In the genomic region with DNA sequence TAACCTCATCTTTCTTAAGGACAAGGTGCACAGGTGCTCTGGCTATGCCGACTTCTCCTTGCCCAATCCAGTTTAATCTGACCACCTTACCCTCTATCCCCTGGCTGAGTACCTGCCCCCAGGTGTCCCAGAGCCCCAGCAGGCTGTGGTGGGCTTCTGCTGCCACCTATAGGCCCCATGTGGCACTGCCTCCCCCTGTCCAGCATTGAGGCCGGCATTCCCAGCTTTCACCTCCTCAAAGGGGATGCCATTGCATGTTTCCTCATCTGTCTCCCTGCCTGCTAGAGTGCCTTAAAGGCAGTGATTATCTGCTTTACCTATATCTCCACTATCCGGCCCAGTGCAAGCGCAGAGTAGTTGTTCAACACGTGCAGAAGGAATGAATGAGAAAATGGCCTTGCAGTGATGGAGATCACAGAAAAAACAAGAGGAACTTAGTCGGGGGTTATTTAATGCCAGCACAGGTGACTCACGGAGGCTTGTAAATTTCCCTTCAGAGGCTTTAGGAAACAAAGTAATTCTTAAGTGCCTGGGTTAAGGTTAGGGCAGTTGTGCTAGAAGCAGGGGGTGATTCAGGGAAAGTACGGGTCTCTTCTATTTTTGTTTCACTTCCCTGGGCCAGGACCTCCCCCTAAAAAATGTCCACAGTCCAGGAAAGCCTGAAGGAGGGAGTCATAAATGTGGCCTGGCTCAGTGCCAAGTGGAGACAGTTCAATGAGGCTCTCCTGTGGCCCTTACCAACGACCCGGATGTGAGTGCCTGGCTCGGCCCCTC, we compare ENCODE assay signal across 9 cellular contexts.
DNase-seq lines count a peak whose midpoint lies in the region; ATAC-seq and TF ChIP-seq lines count a peak whose summit lies in the region.
"Had no signal": no experiment of that assay in that cellular context is flagged by ENCODE, and none has a peak within 500 bp of the region (broad histone marks: within the 10 kb centered on the region; RNA-seq: fewer than 3 reads in every experiment).

No MANE protein-coding gene starts in this region.

- TF ChIP-seq CTCF in Caco-2 (IDR thresholded peaks at IDR 0.05; ENCODE audit: insufficient read depth in 1 of 2, low read depth in 1 of 2, low read length in 1 of 2, severe bottlenecking in 1 of 2, unreplicated experiment in 1 of 2) = peak; percentile 73 to 84
- TF ChIP-seq CTCF in GM20000 (IDR thresholded peaks at IDR 0.05; ENCODE audit: extremely low read depth, missing control alignments) = peak; percentile 88
- TF ChIP-seq CTCF in NB4 (IDR thresholded peaks at IDR 0.05; ENCODE audit: low read depth, low read length) = peak; percentile 73
- TF ChIP-seq CTCF in WERI-Rb-1 (IDR thresholded peaks at IDR 0.05; ENCODE audit: low read depth, low read length) = peak; percentile 98

- ATAC-seq in GM18505 (IDR thresholded peaks at IDR 0.05; ENCODE audit: unreplicated experiment) (no peak), GM19467 (IDR thresholded peaks at IDR 0.05; ENCODE audit: unreplicated experiment) (no peak)

- no peaks in the 10 kb centered on the region for H3K36me3 Mint-ChIP-seq in Caco-2 (ENCODE audit: insufficient read depth, unreplicated experiment)

- no peaks in the 10 kb centered on the region for H3K27me3 ChIP-seq in Caco-2 (replicated peaks; ENCODE audit: control insufficient read depth, insufficient read depth, low read length)
- no peaks in the 10 kb centered on the region for H3K27me3 ChIP-seq in WERI-Rb-1 (ENCODE audit: insufficient read depth, low read depth, severe bottlenecking)
- H3K27me3 ChIP-seq: neutrophil had no signal

- no peak overlapping the region for H3K27ac ChIP-seq in WERI-Rb-1
- H3K27ac ChIP-seq: neutrophil had no signal

- intact Hi-C loops in Caco-2 (cut with micrococcal nuclease; ENCODE audit: unreplicated experiment) = loop anchor here (1.0 to 2.0 kb wide), 2 partner anchors 127 to 331 kb away; no protein-coding TSS in a partner anchor

- no peak overlapping the region for H3K4me3 ChIP-seq in Caco-2 (ENCODE audit: low read depth, low read length)
- H3K4me3 ChIP-seq in NB4 (ENCODE audit: low read depth, low read length) = no peak overlapping the region
- no peak overlapping the region for H3K4me3 ChIP-seq in WERI-Rb-1 (ENCODE audit: low read depth, low read length)

- no peak overlapping the region for H3K27ac Mint-ChIP-seq in Caco-2 (ENCODE audit: unreplicated experiment)

- no peaks in the 10 kb centered on the region for H3K27me3 Mint-ChIP-seq in Caco-2 (ENCODE audit: insufficient read depth, unreplicated experiment)

- CTCF ChIA-PET in Caco-2 (lab: Charles Lee) = interaction anchor here (0.8 kb wide), 1 partner anchor 126 kb away, joined by 3 read pairs; no protein-coding TSS in a partner anchor

- DNase-seq in Caco-2 (peak; percentile 50 to 66), GM20000 (ENCODE audit: low spot score) (peak; percentile 63), NB4 (ENCODE audit: low read depth) (peak; percentile 21), WERI-Rb-1 (peak; percentile 61), fibroblast of peridontal ligament (ENCODE audit: extremely low read depth) (peak; percentile 44), non-pigmented ciliary epithelial cell (ENCODE audit: low read depth) (peak; percentile 19)

- H3K4me1 ChIP-seq in Caco-2 = no peaks in the 10 kb centered on the region

- TF ChIP-seq POLR2A in NB4 (IDR thresholded peaks at IDR 0.05; ENCODE audit: extremely low read depth, insufficient read length) (no peak), GM18505 (IDR thresholded peaks at IDR 0.05; ENCODE audit: borderline replicate concordance, extremely low read depth, insufficient read depth, insufficient read length) (no peak)

- POLR2A ChIA-PET in Caco-2 (lab: Charles Lee) = no interaction called here

- no TSS peak for BruUV-seq in Caco-2 (replicated peaks; lab: Mats Ljungman, UMichigan)

- no peak overlapping the region for H3K4me3 Mint-ChIP-seq in Caco-2 (ENCODE audit: unreplicated experiment)

- no peaks in the 10 kb centered on the region for H3K36me3 ChIP-seq in Caco-2 (ENCODE audit: control insufficient read depth, insufficient read depth, low read length)
- no peaks in the 10 kb centered on the region for H3K36me3 ChIP-seq in WERI-Rb-1
- H3K36me3 ChIP-seq: neutrophil had no signal

- no peaks in the 10 kb centered on the region for H3K9me3 ChIP-seq in Caco-2
- no peaks in the 10 kb centered on the region for H3K9me3 ChIP-seq in WERI-Rb-1 (ENCODE audit: severe bottlenecking)
- H3K9me3 ChIP-seq: neutrophil had no signal

- H3K4me1 Mint-ChIP-seq in Caco-2 (ENCODE audit: low read depth, unreplicated experiment) = no peaks in the 10 kb centered on the region

- H3K9me3 Mint-ChIP-seq in Caco-2 (ENCODE audit: unreplicated experiment) = no peaks in the 10 kb centered on the region
